ENCODE assay signal across 8 cellular contexts in the genomic region with DNA sequence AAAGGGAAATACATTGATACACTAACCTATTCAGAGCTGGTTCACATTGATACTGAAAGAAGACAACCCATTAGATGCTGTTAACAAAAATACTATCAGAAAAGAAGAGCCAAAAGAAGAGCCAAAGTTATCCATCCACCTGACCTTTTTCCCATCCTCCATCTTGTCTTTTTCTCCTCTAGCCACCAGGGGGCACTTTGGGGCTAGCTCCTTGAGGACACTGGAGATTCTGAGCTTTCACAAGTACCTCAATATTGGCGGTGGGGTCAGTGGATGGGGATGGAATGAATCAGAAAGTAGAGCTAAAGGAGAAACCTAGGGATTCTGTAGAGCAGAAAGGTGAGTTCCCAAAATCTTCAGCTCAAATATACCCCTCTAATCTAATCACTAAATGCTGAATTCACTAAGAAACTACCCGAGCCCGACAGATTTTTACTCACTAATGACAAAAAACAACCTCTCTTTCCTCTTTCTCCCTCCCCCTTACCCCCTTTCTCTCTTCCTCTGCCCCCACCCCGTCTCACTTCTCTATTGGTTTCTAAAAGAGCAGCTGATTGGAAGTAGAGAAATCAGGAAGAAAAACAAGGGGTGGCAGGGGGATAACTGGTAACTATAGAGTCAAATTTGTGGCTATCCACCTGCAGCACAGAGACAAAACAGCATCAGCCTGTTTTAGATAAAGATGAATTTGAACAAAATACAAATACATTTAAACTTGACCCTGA.
A peak's percentile ranks its signal among the peaks of the same experiment; 100 is the strongest.
DNase-seq lines count a peak whose midpoint lies in the region; ATAC-seq and TF ChIP-seq lines count a peak whose summit lies in the region.

No MANE protein-coding gene starts in this region.

- peak; percentile 30 for DNase-seq in NCI-H2107 treated with DMSO at 0.1 percent for 48 hours (lab: John Stamatoyannopoulos, UW; ENCODE audit: unreplicated experiment)
- no peak for DNase-seq in NCI-H2107 (lab: John Stamatoyannopoulos, UW)
- DNase-seq in KBM-7 = peak; percentile 50
- DNase-seq in iris pigment epithelial cell (ENCODE audit: low read depth) = peak; percentile 62

- ATAC-seq in HG03460 (IDR thresholded peaks at IDR 0.05; ENCODE audit: unreplicated experiment) = no peak
- no peak for ATAC-seq in GM21423 (IDR thresholded peaks at IDR 0.05; ENCODE audit: unreplicated experiment)
- ATAC-seq in HG02981 (IDR thresholded peaks at IDR 0.05; ENCODE audit: unreplicated experiment) = no peak

- TF ChIP-seq CTCF in VCaP (conservative IDR thresholded peaks at IDR 0.05) = peak; percentile 21; the same call in 1 of the 2 replicates

- in situ Hi-C loops in KBM-7 (cut with MboI; ENCODE audit: low pct_unique_long_range_greater_than_20kb, low sequenced_read_pairs) = no loop called here

- no peak overlapping the region for H3K27ac ChIP-seq in VCaP
